In genomic region chr4:127775843-127776242, GRCh38 we compare ENCODE assay signal across 1 cellular context.
TF ChIP-seq lines count a peak whose summit lies in the region.

No MANE protein-coding gene starts in this region.

TF ChIP-seq in GM23338, 12 proteins besides CTCF, POLR2A, EP300 and RAD21:
- TF ChIP-seq ZNF462 (CRISPR knock-in tag; IDR thresholded peaks at IDR 0.05) (no peak), ZNF114 (CRISPR knock-in tag; IDR thresholded peaks at IDR 0.05) (no peak), POLR2AphosphoS5 (IDR thresholded peaks at IDR 0.05; ENCODE audit: low read depth) (no peak), ETS1 (IDR thresholded peaks at IDR 0.05) (no peak), CREB1 (CRISPR knock-in tag; IDR thresholded peaks at IDR 0.05; ENCODE audit: low read depth) (no peak), EZH2phosphoT487 (IDR thresholded peaks at IDR 0.05; ENCODE audit: unreplicated experiment) (no peak), NANOG (IDR thresholded peaks at IDR 0.05; ENCODE audit: borderline replicate concordance) (no peak), EZH2 (IDR thresholded peaks at IDR 0.05; ENCODE audit: low read depth, unreplicated experiment) (no peak), JUNB (IDR thresholded peaks at IDR 0.05; ENCODE audit: unreplicated experiment) (no peak), ZNF331 (CRISPR knock-in tag; IDR thresholded peaks at IDR 0.05; ENCODE audit: low read depth) (no peak), STAT1 (IDR thresholded peaks at IDR 0.05; ENCODE audit: unreplicated experiment) (no peak)
- TF ChIP-seq, protein P1, sequence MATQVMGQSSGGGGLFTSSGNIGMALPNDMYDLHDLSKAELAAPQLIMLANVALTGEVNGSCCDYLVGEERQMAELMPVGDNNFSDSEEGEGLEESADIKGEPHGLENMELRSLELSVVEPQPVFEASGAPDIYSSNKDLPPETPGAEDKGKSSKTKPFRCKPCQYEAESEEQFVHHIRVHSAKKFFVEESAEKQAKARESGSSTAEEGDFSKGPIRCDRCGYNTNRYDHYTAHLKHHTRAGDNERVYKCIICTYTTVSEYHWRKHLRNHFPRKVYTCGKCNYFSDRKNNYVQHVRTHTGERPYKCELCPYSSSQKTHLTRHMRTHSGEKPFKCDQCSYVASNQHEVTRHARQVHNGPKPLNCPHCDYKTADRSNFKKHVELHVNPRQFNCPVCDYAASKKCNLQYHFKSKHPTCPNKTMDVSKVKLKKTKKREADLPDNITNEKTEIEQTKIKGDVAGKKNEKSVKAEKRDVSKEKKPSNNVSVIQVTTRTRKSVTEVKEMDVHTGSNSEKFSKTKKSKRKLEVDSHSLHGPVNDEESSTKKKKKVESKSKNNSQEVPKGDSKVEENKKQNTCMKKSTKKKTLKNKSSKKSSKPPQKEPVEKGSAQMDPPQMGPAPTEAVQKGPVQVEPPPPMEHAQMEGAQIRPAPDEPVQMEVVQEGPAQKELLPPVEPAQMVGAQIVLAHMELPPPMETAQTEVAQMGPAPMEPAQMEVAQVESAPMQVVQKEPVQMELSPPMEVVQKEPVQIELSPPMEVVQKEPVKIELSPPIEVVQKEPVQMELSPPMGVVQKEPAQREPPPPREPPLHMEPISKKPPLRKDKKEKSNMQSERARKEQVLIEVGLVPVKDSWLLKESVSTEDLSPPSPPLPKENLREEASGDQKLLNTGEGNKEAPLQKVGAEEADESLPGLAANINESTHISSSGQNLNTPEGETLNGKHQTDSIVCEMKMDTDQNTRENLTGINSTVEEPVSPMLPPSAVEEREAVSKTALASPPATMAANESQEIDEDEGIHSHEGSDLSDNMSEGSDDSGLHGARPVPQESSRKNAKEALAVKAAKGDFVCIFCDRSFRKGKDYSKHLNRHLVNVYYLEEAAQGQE (IDR thresholded peaks at IDR 0.05; ENCODE audit: unreplicated experiment): no peak
